ENCODE assay signal across 10 cellular contexts in the genomic region with DNA sequence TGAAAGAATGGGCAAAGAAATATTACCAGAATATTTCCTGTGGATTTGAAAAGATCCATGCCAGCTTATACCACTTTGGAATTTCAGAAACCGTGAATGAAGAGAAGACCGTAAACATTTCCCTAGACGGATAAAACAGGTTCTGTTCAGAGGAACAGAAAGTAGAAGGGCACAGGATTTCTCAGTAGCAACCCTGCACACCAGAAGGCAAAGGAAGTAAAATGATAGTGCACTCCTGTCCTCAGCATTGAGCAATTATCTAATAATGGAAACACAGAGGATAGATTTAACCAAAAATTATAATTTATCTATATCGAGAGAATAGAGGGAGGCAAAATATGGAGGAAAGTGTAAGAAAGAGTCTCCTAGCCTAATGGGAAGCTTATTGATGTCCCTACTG.
DNase-seq lines count a peak whose midpoint lies in the region; ATAC-seq and TF ChIP-seq lines count a peak whose summit lies in the region.
"Had no signal": no experiment of that assay in that cellular context is flagged by ENCODE, and none has a peak within 500 bp of the region (broad histone marks: within the 10 kb centered on the region; RNA-seq: fewer than 3 reads in every experiment).

No MANE protein-coding gene starts in this region.

- H3K14ac ChIP-seq in neuronal stem cell (ENCODE audit: low read length) = no peak overlapping the region

- H4K8ac ChIP-seq in neuronal stem cell (ENCODE audit: low read depth, low read length) = no peak overlapping the region

- TF ChIP-seq CTCF in activated B cell treated with CpG ODN at 0.5 μM for 24 hours (IDR thresholded peaks at IDR 0.05) (no peak), liver (IDR thresholded peaks at IDR 0.05; ENCODE audit: low read depth, low read length, missing input control) (no peak)

- POLR2A ChIA-PET in activated B cell treated with CpG ODN at 0.5 μM for 24 hours (lab: Charles Lee) = no interaction called here

- H2AFZ ChIP-seq in neuronal stem cell (ENCODE audit: low read length) = no peak overlapping the region

- H2BK15ac ChIP-seq in neuronal stem cell (ENCODE audit: low read length) = no peak overlapping the region

- 11% methylated on average over 4 of the region's 4 CpGs for WGBS in liver
- WGBS in neuronal stem cell (ENCODE audit: extremely low coverage in 2 of 2, insufficient read length in 2 of 2, insufficient replicate concordance in 1 of 2), 2 donors = no CpG with 5 or more reads among the region's 4 CpGs

- H3K36me3 ChIP-seq in liver (ENCODE audit: control insufficient read depth in 4 of 4, insufficient read depth in 3 of 4, low read depth in 1 of 4, low read length in 3 of 4) = no peaks in the 10 kb centered on the region
- H3K36me3 ChIP-seq in neuronal stem cell (replicated peaks in 1 of 2; ENCODE audit: control insufficient read depth in 2 of 2, insufficient read depth in 2 of 2, low read length in 2 of 2) = no peaks in the 10 kb centered on the region

- H3K27me3 ChIP-seq in liver (ENCODE audit: control insufficient read depth in 4 of 4, insufficient read depth in 4 of 4, low read length in 3 of 4) (no peaks in the 10 kb centered on the region), neuronal stem cell (ENCODE audit: control insufficient read depth in 3 of 3, insufficient read depth in 3 of 3, low read depth in 1 of 3, low read length in 3 of 3) (peaks cover 0 to 7% (median 0%) of the 10 kb centered on the region in 3 experiments)

- H3K79me1 ChIP-seq in neuronal stem cell (ENCODE audit: low read depth, low read length) = no peaks in the 10 kb centered on the region

- no peak overlapping the region for H2AK5ac ChIP-seq in neuronal stem cell (ENCODE audit: low read depth, low read length)

- H3K4me1 ChIP-seq in liver (ENCODE audit: control insufficient read depth in 4 of 4, insufficient read depth in 4 of 4, low read length in 3 of 4) (peaks cover 0 to 25% (median 15%) of the 10 kb centered on the region in 4 donors), neuronal stem cell (ENCODE audit: control insufficient read depth in 2 of 2, insufficient read depth in 1 of 2, low read depth in 1 of 2, low read length in 2 of 2) (peaks cover 4 to 10% of the 10 kb centered on the region in 2 donors)
- H3K4me1 ChIP-seq: parathyroid adenoma had no signal

- H3K27ac ChIP-seq in liver (ENCODE audit: low read depth in 1 of 2, low read length in 2 of 2) (peak overlapping the region; percentile 75), substantia nigra (ENCODE audit: low read depth, low read length, poor library complexity, severe bottlenecking) (no peak overlapping the region), neuronal stem cell (replicated peaks; ENCODE audit: low read length) (no peak overlapping the region)

- H2BK5ac ChIP-seq in neuronal stem cell (ENCODE audit: low read length) = no peak overlapping the region

- no peak for TF ChIP-seq RAD21 in liver (IDR thresholded peaks at IDR 0.05)

- H3K9ac ChIP-seq in liver (ENCODE audit: low read depth in 1 of 2, low read length in 2 of 2) = peak overlapping the region; percentile 33 to 63
- no peak overlapping the region for H3K9ac ChIP-seq in neuronal stem cell (ENCODE audit: low read depth, low read length, poor library complexity)
- H3K9ac ChIP-seq: parathyroid adenoma had no signal

- DNase-seq in stimulated activated naive CD8-positive, alpha-beta T cell treated with anti-CD3 and anti-CD28 coated beads, Interleukin-15, Interleukin-2, amounts not matched to agents 100 U/mL and 50 U/mL, for 24 hours = no peak
- DNase-seq in activated B cell treated with CpG ODN at 0.5 μM for 24 hours (no peak), HuH-7 (ENCODE audit: low spot score) (no peak), substantia nigra (lab: John Stamatoyannopoulos, UW) (no peak), neuronal stem cell (ENCODE audit: low spot score) (no peak), cardiac septum (ENCODE audit: low spot score) (no peak)
- DNase-seq: activated effector memory CD4-positive, alpha-beta T cell treated with anti-CD3 and anti-CD28 coated beads, Interleukin-2, amount 50 U/mL, for 16 hours had no signal

- peak overlapping the region; percentile 33 for H3K27ac Mint-ChIP-seq in stimulated activated naive CD8-positive, alpha-beta T cell treated with anti-CD3 and anti-CD28 coated beads, Interleukin-15, Interleukin-2, amounts not matched to agents 100 ng/mL and 50 ng/mL, for 24 hours
- no peak overlapping the region for H3K27ac Mint-ChIP-seq in activated B cell treated with CpG ODN at 0.5 μM for 24 hours

- H3K36me3 Mint-ChIP-seq in stimulated activated naive CD8-positive, alpha-beta T cell treated with anti-CD3 and anti-CD28 coated beads, Interleukin-15, Interleukin-2, amounts not matched to agents 100 ng/mL and 50 ng/mL, for 24 hours (ENCODE audit: low read depth) = peaks cover 6% of the 10 kb centered on the region
- H3K36me3 Mint-ChIP-seq in activated B cell treated with CpG ODN at 0.5 μM for 24 hours (ENCODE audit: low read depth) = no peaks in the 10 kb centered on the region

- H3K9me3 ChIP-seq in liver (ENCODE audit: control insufficient read depth in 4 of 4, low read length in 3 of 4) (peaks cover 0 to 3% (median 0%) of the 10 kb centered on the region in 4 donors), neuronal stem cell (replicated peaks in 1 of 2; ENCODE audit: control insufficient read depth in 2 of 2, insufficient read depth in 1 of 2, low read depth in 1 of 2, low read length in 2 of 2) (peaks cover 3 to 7% of the 10 kb centered on the region in 2 donors)

- peaks cover 18% of the 10 kb centered on the region for H3K4me1 Mint-ChIP-seq in stimulated activated naive CD8-positive, alpha-beta T cell treated with anti-CD3 and anti-CD28 coated beads, Interleukin-15, Interleukin-2, amounts not matched to agents 100 ng/mL and 50 ng/mL, for 24 hours (ENCODE audit: low read depth)
- peaks cover 14% of the 10 kb centered on the region for H3K4me1 Mint-ChIP-seq in activated B cell treated with CpG ODN at 0.5 μM for 24 hours

- peaks cover 10% of the 10 kb centered on the region for H3K9me3 Mint-ChIP-seq in stimulated activated naive CD8-positive, alpha-beta T cell treated with anti-CD3 and anti-CD28 coated beads, Interleukin-15, Interleukin-2, amounts not matched to agents 100 ng/mL and 50 ng/mL, for 24 hours
- peaks cover 3% of the 10 kb centered on the region for H3K9me3 Mint-ChIP-seq in activated B cell treated with CpG ODN at 0.5 μM for 24 hours

- no peak overlapping the region for H2BK120ac ChIP-seq in neuronal stem cell (ENCODE audit: low read depth, low read length)

- H3K23ac ChIP-seq in neuronal stem cell (ENCODE audit: low read depth, low read length, poor library complexity) = no peak overlapping the region

- no peaks in the 10 kb centered on the region for H3K27me3 Mint-ChIP-seq in stimulated activated naive CD8-positive, alpha-beta T cell treated with anti-CD3 and anti-CD28 coated beads, Interleukin-15, Interleukin-2, amounts not matched to agents 100 ng/mL and 50 ng/mL, for 24 hours
- H3K27me3 Mint-ChIP-seq in activated B cell treated with CpG ODN at 0.5 μM for 24 hours = peaks cover 17% of the 10 kb centered on the region

- H2BK12ac ChIP-seq in neuronal stem cell (ENCODE audit: low read length) = no peak overlapping the region

- no peak for ATAC-seq in stimulated activated naive CD8-positive, alpha-beta T cell treated with anti-CD3 and anti-CD28 coated beads, Interleukin-15, Interleukin-2, amounts not matched to agents 100 U/mL and 50 U/mL, for 24 hours
- no peak for ATAC-seq in activated B cell treated with CpG ODN at 0.5 μM for 24 hours (ENCODE audit: low read depth)

- no peak overlapping the region for H3K4ac ChIP-seq in neuronal stem cell (ENCODE audit: low read length)

- H3K4me3 ChIP-seq in liver (ENCODE audit: low read depth in 1 of 3, low read length in 3 of 3) (peak overlapping the region; percentile 29 to 54 (median 38)), neuronal stem cell (ENCODE audit: low read length in 2 of 2) (no peak overlapping the region)

- intact Hi-C loops in activated B cell treated with CpG ODN at 0.5 μM for 24 hours (cut with micrococcal nuclease) = no loop called here
- intact Hi-C loops in cardiac septum (cut with DNase I) = no loop called here

- peak overlapping the region; percentile 49 for H3K4me3 Mint-ChIP-seq in stimulated activated naive CD8-positive, alpha-beta T cell treated with anti-CD3 and anti-CD28 coated beads, Interleukin-15, Interleukin-2, amounts not matched to agents 100 ng/mL and 50 ng/mL, for 24 hours
- H3K4me3 Mint-ChIP-seq in activated B cell treated with CpG ODN at 0.5 μM for 24 hours = peak overlapping the region; percentile 33

- no peak overlapping the region for H4K91ac ChIP-seq in neuronal stem cell (ENCODE audit: low read depth, low read length, poor library complexity)

- CTCF ChIA-PET in activated B cell treated with CpG ODN at 0.5 μM for 24 hours (lab: Charles Lee) = no interaction called here

- no peak overlapping the region for H3K4me2 ChIP-seq in neuronal stem cell (ENCODE audit: insufficient read depth, low read length, poor library complexity, severe bottlenecking)

- H3K18ac ChIP-seq in neuronal stem cell (ENCODE audit: low read length) = no peak overlapping the region

TF ChIP-seq in liver, 16 proteins besides CTCF, POLR2A, EP300 and RAD21 (continues in another document):
- TF ChIP-seq JUND (IDR thresholded peaks at IDR 0.05) (no peak), EGR1 (IDR thresholded peaks at IDR 0.05; ENCODE audit: low read depth in 2 of 2) (no peak), ATF3 (IDR thresholded peaks at IDR 0.05) (no peak), MAX (IDR thresholded peaks at IDR 0.05) (no peak), HNF4G (IDR thresholded peaks at IDR 0.05) (no peak), HNF4A (conservative IDR thresholded peaks at IDR 0.05) (no peak), NR2F2 (IDR thresholded peaks at IDR 0.05) (no peak)

Comparison
In these comparisons a context has a peak if more than half of its experiments do, and no peak if none do; other contexts are left out.
1. H3K27ac ChIP-seq: peak in liver (2 of 2); none in substantia nigra (single experiment) and neuronal stem cell (single experiment).
2. H3K4me3 ChIP-seq: peak in liver (3 of 3); none in neuronal stem cell (0 of 2).